ENCODE assay signal across 29 cellular contexts in the genomic region with DNA sequence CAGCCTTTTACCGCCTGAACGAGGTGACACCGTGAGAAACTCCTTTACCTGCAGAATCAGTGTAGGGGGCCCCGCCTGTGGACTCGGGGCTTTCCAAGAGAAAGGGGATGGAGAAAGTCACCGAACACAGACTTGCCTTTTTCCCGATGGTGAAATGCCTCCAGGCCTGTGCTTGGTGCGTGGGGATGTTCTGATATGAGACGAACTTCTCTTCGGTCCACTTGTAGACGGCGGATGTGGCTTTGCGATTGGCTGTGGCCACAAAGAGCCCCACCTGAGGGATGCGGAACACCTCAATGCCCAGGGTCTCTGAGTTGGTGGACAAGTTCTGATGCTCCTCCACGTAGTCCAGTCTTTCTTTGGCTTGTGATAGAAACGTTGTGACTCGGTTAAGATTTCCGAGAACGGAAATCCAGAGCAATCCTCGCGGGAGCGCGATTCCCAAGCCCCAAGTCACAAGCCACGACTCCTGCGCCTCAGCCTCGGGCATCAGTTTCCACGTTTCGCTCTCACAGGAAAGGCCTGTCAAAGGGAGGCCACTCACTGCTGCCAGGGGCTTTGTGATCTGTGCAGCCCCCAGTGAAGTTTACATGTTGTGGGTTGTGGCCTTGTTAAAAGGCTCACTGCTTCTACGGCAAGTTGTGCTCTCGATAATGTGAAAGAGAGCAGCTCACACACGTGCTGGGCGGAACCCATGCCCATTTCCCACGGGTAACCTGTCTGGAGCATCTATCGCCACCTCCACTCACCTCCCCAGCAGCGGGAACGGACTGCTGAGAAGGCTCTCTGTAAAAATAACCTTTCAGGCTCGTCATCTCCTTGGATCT. TPM values are rescaled to one million over a fixed set of nuclear protein-coding genes. Genes with fewer than 3 reads are reported as not detected.
DNase-seq lines count a peak whose midpoint lies in the region; ATAC-seq and TF ChIP-seq lines count a peak whose summit lies in the region.
"Had no signal": no experiment of that assay in that cellular context is flagged by ENCODE, and none has a peak within 500 bp of the region (broad histone marks: within the 10 kb centered on the region; RNA-seq: fewer than 3 reads in every experiment).

No MANE protein-coding gene starts in this region.

- H3K4me3 ChIP-seq in heart left ventricle (no peak overlapping the region), right atrium auricular region (no peak overlapping the region), suprapubic skin (no peak overlapping the region)
- H3K4me3 ChIP-seq: MG63, smooth muscle cell had no signal

- H3K4me1 ChIP-seq in heart left ventricle (no peaks in the 10 kb centered on the region), right atrium auricular region (no peaks in the 10 kb centered on the region), suprapubic skin (no peaks in the 10 kb centered on the region)
- H3K4me1 ChIP-seq: foreskin keratinocyte had no signal

- H3K36me3 ChIP-seq in heart left ventricle, result no peaks in the 10 kb centered on the region
- no peaks in the 10 kb centered on the region for H3K36me3 ChIP-seq in right atrium auricular region
- H3K36me3 ChIP-seq in suprapubic skin, result no peaks in the 10 kb centered on the region
- H3K36me3 ChIP-seq: MG63 had no signal

- ATAC-seq in heart left ventricle (no peak), left ventricle myocardium superior (no peak), GM18868 (IDR thresholded peaks at IDR 0.05; ENCODE audit: unreplicated experiment) (no peak), GM21390 (IDR thresholded peaks at IDR 0.05; ENCODE audit: unreplicated experiment) (no peak)
- ATAC-seq: esophagus mucosa, foreskin keratinocyte, left lobe of liver, PC-3 had no signal

- 85 to 86% (median 85%) methylated on average over 36 to 37 of the region's 37 CpGs for WGBS in heart left ventricle, 4 donors
- WGBS in suprapubic skin, result 90% methylated on average over 34 of the region's 37 CpGs

- no peak for TF ChIP-seq POLR2A in heart left ventricle (IDR thresholded peaks at IDR 0.05)
- TF ChIP-seq POLR2A in suprapubic skin (IDR thresholded peaks at IDR 0.05), result no peak

- intact Hi-C loops in heart left ventricle (cut with DNase I), result no loop called here
- intact Hi-C loops in left ventricle myocardium superior (cut with micrococcal nuclease), result no loop called here

- TF ChIP-seq CTCF in heart left ventricle (IDR thresholded peaks at IDR 0.05), result no peak
- TF ChIP-seq CTCF in right atrium auricular region (IDR thresholded peaks at IDR 0.05), result no peak
- no peak for TF ChIP-seq CTCF in suprapubic skin (IDR thresholded peaks at IDR 0.05)

- no peak overlapping the region for H3K27ac ChIP-seq in heart left ventricle
- H3K27ac ChIP-seq in right atrium auricular region, result no peak overlapping the region
- no peak overlapping the region for H3K27ac ChIP-seq in suprapubic skin
- H3K27ac ChIP-seq: foreskin keratinocyte had no signal

- no peaks in the 10 kb centered on the region for H3K9me3 ChIP-seq in heart left ventricle
- no peaks in the 10 kb centered on the region for H3K9me3 ChIP-seq in right atrium auricular region
- no peaks in the 10 kb centered on the region for H3K9me3 ChIP-seq in suprapubic skin

- TF ChIP-seq EP300 in suprapubic skin (IDR thresholded peaks at IDR 0.05), result no peak

- peak in 3 of 5 donors; percentile 12 to 33 (median 19) for DNase-seq in heart left ventricle
- no peak for DNase-seq in right atrium auricular region (ENCODE audit: low spot score)
- DNase-seq in left ventricle myocardium superior, result peak; percentile 12
- DNase-seq in suprapubic skin (ENCODE audit: low spot score in 2 of 2), result peak; percentile 39 to 57
- DNase-seq: activated CD4-positive, alpha-beta T cell treated with anti-CD3 and anti-CD28 coated beads, Interleukin-2, amount 50 U/mL, for 4 hours; activated CD8-positive, alpha-beta memory T cell treated with anti-CD3 and anti-CD28 coated beads, Interleukin-2, amount 50 U/mL, for 48 hours; CD4-positive, alpha-beta memory T cell; central memory CD4-positive, alpha-beta T cell; foreskin keratinocyte; KBM-7; MG63; NCI-H1105 treated with DMSO at 0.1 percent for 48 hours; NCI-H1930; NCI-H524 treated with DMSO at 0.1 percent for 48 hours; NK-92 treated with Interleukin-12 subunit alpha and Interleukin-12 subunit beta, amount 100 ng/mL, for 24 hours; occipital lobe; PC-3; SIG-M5; stimulated activated CD4-positive, alpha-beta T cell treated with anti-CD3 and anti-CD28 coated beads, Interleukin-1b, Interleukin-23, amount 100 ng/mL, for 48 hours; T-helper 9 cell; trophoblast cell had no signal

- H3K27me3 ChIP-seq in heart left ventricle (peaks cover 0 to 13% (median 0%) of the 10 kb centered on the region in 9 donors), right atrium auricular region (no peaks in the 10 kb centered on the region), suprapubic skin (peaks cover 11% of the 10 kb centered on the region)
- H3K27me3 ChIP-seq: foreskin keratinocyte, MG63 had no signal

RNA-seq across cellular contexts. Expression of a gene that starts 12.6 kb away (rescaled TPM):
- total RNA-seq in heart left ventricle (not detected), right atrium auricular region (not detected), left ventricle myocardium superior (not detected), suprapubic skin (1 to 10 TPM in 2 of 4 donors, under 1 TPM in 1, not detected in 1; 0.83 to 8.5 (median 2.6) TPM)
- not detected for polyA plus RNA-seq in heart left ventricle
- total RNA-seq: astrocyte; CD4-positive, alpha-beta memory T cell; endodermal cell; esophagus mucosa; foreskin keratinocyte; left lobe of liver; occipital lobe; PC-3; smooth muscle cell had no signal
- polyA plus RNA-seq: CD4-positive, alpha-beta memory T cell; foreskin keratinocyte; smooth muscle cell had no signal

RNA-seq across cellular contexts. Expression of a gene that starts 23.9 kb away (rescaled TPM):
- total RNA-seq in heart left ventricle (not detected), right atrium auricular region (not detected), left ventricle myocardium superior (not detected), suprapubic skin (10 to 100 TPM in 2 of 4 donors, under 1 TPM in 1, not detected in 1; 0.76 to 11.1 (median 10.1) TPM)
- polyA plus RNA-seq in heart left ventricle, result not detected
- total RNA-seq: astrocyte; CD4-positive, alpha-beta memory T cell; endodermal cell; esophagus mucosa; foreskin keratinocyte; left lobe of liver; occipital lobe; PC-3; smooth muscle cell had no signal
- polyA plus RNA-seq: CD4-positive, alpha-beta memory T cell; foreskin keratinocyte; smooth muscle cell had no signal

RNA-seq across cellular contexts. Expression of a gene that starts 31.2 kb away (rescaled TPM):
- total RNA-seq in heart left ventricle, result not detected
- polyA plus RNA-seq in heart left ventricle, result not detected
- total RNA-seq in right atrium auricular region, result not detected
- total RNA-seq in left ventricle myocardium superior, result not detected
- 1 to 10 TPM in 3 of 4 donors, not detected in 1; 1.1 to 5.8 (median 3.3) TPM for total RNA-seq in suprapubic skin
- total RNA-seq: astrocyte; CD4-positive, alpha-beta memory T cell; endodermal cell; esophagus mucosa; foreskin keratinocyte; left lobe of liver; occipital lobe; PC-3; smooth muscle cell had no signal
- polyA plus RNA-seq: CD4-positive, alpha-beta memory T cell; foreskin keratinocyte; smooth muscle cell had no signal

RNA-seq across cellular contexts. Expression of a gene that starts 46.2 kb away (rescaled TPM):
- not detected for total RNA-seq in heart left ventricle
- polyA plus RNA-seq in heart left ventricle, result not detected
- total RNA-seq in right atrium auricular region, result not detected
- total RNA-seq in left ventricle myocardium superior, result not detected
- total RNA-seq in suprapubic skin, result 10 to 100 TPM in 1 of 4 donors, 1 to 10 TPM in 2, not detected in 1; 2.7 to 11.8 (median 4.9) TPM
- total RNA-seq: A673; astrocyte; CD4-positive, alpha-beta memory T cell; endodermal cell; esophagus mucosa; foreskin keratinocyte; left lobe of liver; occipital lobe; PC-3; smooth muscle cell had no signal
- polyA plus RNA-seq: CD4-positive, alpha-beta memory T cell; foreskin keratinocyte; smooth muscle cell had no signal

RNA-seq across cellular contexts. Expression of a gene that starts 53.0 kb away (rescaled TPM):
- total RNA-seq in heart left ventricle, result not detected
- polyA plus RNA-seq in heart left ventricle, result not detected
- total RNA-seq in right atrium auricular region, result not detected
- total RNA-seq in left ventricle myocardium superior, result not detected
- total RNA-seq in suprapubic skin, result 10 to 100 TPM in 1 of 4 donors, 1 to 10 TPM in 1, under 1 TPM in 1, not detected in 1; 0.76 to 11.1 (median 1.7) TPM
- total RNA-seq: A673; astrocyte; CD4-positive, alpha-beta memory T cell; endodermal cell; esophagus mucosa; foreskin keratinocyte; left lobe of liver; occipital lobe; PC-3; smooth muscle cell had no signal
- polyA plus RNA-seq: CD4-positive, alpha-beta memory T cell; foreskin keratinocyte; smooth muscle cell had no signal
